In the genomic region with DNA sequence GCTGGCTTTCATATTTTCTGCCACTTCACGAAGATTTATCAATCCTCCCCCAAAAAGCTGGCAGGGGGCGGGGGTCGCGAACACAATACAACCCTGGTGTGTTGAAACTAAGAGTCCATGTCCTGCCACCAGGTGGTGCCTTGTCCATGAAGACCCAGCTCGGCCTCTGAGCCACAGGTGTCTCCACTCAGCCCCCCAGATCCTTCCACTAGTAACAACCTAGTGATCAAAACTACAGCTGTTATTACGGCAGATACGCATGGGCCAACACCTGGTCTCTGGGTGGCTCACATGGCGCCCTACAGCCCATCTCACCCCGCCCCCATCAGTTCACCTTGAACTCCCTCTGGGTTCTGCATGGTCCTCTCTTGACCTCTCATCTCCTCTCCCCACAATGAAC, we compare ENCODE assay signal across 10 cellular contexts. TPM values are rescaled to one million over a fixed set of nuclear protein-coding genes. Genes with fewer than 3 reads are reported as not detected.
A peak's percentile ranks its signal among the peaks of the same experiment; 100 is the strongest.
DNase-seq lines count a peak whose midpoint lies in the region; ATAC-seq and TF ChIP-seq lines count a peak whose summit lies in the region.
"Had no signal": no experiment of that assay in that cellular context is flagged by ENCODE, and none has a peak within 500 bp of the region (broad histone marks: within the 10 kb centered on the region; RNA-seq: fewer than 3 reads in every experiment).

No MANE protein-coding gene starts in this region.

- H3K4me2 ChIP-seq in OCI-LY3 (ENCODE audit: low read length): no peak overlapping the region

- intact Hi-C loops in sciatic nerve (cut with DNase I): no loop called here

- no peak overlapping the region for H3K27ac ChIP-seq in OCI-LY3 (ENCODE audit: low read length)
- H3K27ac ChIP-seq in suprapubic skin: no peak overlapping the region
- H3K27ac ChIP-seq: HL-60 had no signal

- peak; percentile 42 for DNase-seq in left kidney (ENCODE audit: low read depth, low spot score)
- DNase-seq in DMS79 treated with DMSO at 0.1 percent for 48 hours (lab: John Stamatoyannopoulos, UW): no peak
- DNase-seq in H4 (ENCODE audit: low spot score): no peak
- DNase-seq in suprapubic skin (ENCODE audit: low spot score in 2 of 2): no peak
- no peak for DNase-seq in sciatic nerve (ENCODE audit: low spot score)

- H4K20me1 ChIP-seq in OCI-LY3 (ENCODE audit: insufficient read depth, low read length): peaks cover 100% of the 10 kb centered on the region

- peaks cover 10% of the 10 kb centered on the region for H3K36me3 ChIP-seq in OCI-LY3 (replicated peaks; ENCODE audit: low read depth, low read length)
- no peaks in the 10 kb centered on the region for H3K36me3 ChIP-seq in suprapubic skin

- no peaks in the 10 kb centered on the region for H3K27me3 ChIP-seq in OCI-LY3 (ENCODE audit: low read depth, low read length)
- no peaks in the 10 kb centered on the region for H3K27me3 ChIP-seq in suprapubic skin

- 93% methylated on average over 9 of the region's 9 CpGs for WGBS in suprapubic skin

- H3K9me3 ChIP-seq in OCI-LY3 (ENCODE audit: insufficient read depth, low read length): no peaks in the 10 kb centered on the region
- H3K9me3 ChIP-seq in suprapubic skin: no peaks in the 10 kb centered on the region

- H3K4me1 ChIP-seq in OCI-LY3 (ENCODE audit: low read length) (peaks cover 27% of the 10 kb centered on the region), suprapubic skin (peaks cover 36% of the 10 kb centered on the region)

- TF ChIP-seq EP300 in suprapubic skin (IDR thresholded peaks at IDR 0.05): no peak

- H2AFZ ChIP-seq in OCI-LY3 (ENCODE audit: low read depth, low read length): no peak overlapping the region

- ATAC-seq in GM21619 (IDR thresholded peaks at IDR 0.05; ENCODE audit: unreplicated experiment): peak; percentile 18
- no peak for ATAC-seq in sciatic nerve

- peaks cover 100% of the 10 kb centered on the region for H3K79me2 ChIP-seq in OCI-LY3 (ENCODE audit: low read length)

- no peak overlapping the region for H3K9ac ChIP-seq in OCI-LY3 (ENCODE audit: low read length)

- H3K4me3 ChIP-seq in OCI-LY3 (ENCODE audit: low read length) (no peak overlapping the region), suprapubic skin (no peak overlapping the region)

- no peak for TF ChIP-seq POLR2A in suprapubic skin (IDR thresholded peaks at IDR 0.05)

- TF ChIP-seq CTCF in GM12874 (IDR thresholded peaks at IDR 0.05; ENCODE audit: insufficient read depth, low read depth, low read length): peak; percentile 32; the same call in 1 of the 2 replicates
- peak; percentile 37 for TF ChIP-seq CTCF in OCI-LY3 (IDR thresholded peaks at IDR 0.05; ENCODE audit: low read depth, low read length)
- TF ChIP-seq CTCF in suprapubic skin (IDR thresholded peaks at IDR 0.05): no peak

RNA-seq across cellular contexts. Expression of a gene that starts 27.7 kb away (rescaled TPM):
- total RNA-seq in H4 (2014; rRNA removed; shearing (Covaris generic)): 14.4 and 33.8 TPM in 2 replicates
- total RNA-seq in suprapubic skin (100 to 1,000 TPM in 3 of 4 donors, 10 to 100 TPM in 1; 94.7 to 135 (median 119) TPM), sciatic nerve (113 TPM)

RNA-seq across cellular contexts. Expression of a gene that starts 53.8 kb away (rescaled TPM):
- total RNA-seq in H4 (2014; rRNA removed; shearing (Covaris generic)): not detected in 2 replicates
- total RNA-seq in suprapubic skin: not detected
- total RNA-seq in sciatic nerve: not detected
- total RNA-seq: kidney epithelial cell had no signal

Comparison
In these comparisons a context has a peak if more than half of its experiments do, and no peak if none do; other contexts are left out.
1. CTCF ChIP-seq: peak in GM12874 (single experiment) and OCI-LY3 (single experiment); none in suprapubic skin (0 of 2).